Comparison of ENCODE assay signal across 25 cellular contexts in genomic region chr2:16002575-16002974, GRCh38.
"Had no signal": no experiment of that assay in that cellular context is flagged by ENCODE, and none has a peak within 500 bp of the region (broad histone marks: within the 10 kb centered on the region; RNA-seq: fewer than 3 reads in every experiment).

No MANE protein-coding gene starts in this region.

- H3K36me3 ChIP-seq: suprapubic skin, thoracic aorta, thyroid gland, tibial artery, tibial nerve, transverse colon, upper lobe of left lung, upper lobe of right lung, uterus, vagina had no signal

- DNase-seq: stimulated activated CD4-positive, alpha-beta T cell treated with anti-CD3 and anti-CD28 coated beads, Interleukin-2, amount 100 ng/mL, for 24 hours; stimulated activated CD4-positive, alpha-beta T cell treated with anti-CD3 and anti-CD28 coated beads, Interleukin-2, amount 100 ng/mL, for 48 hours; stimulated activated CD4-positive, alpha-beta T cell treated with anti-CD3 and anti-CD28 coated beads, Interleukin-4, amount 100 ng/mL, for 1 hour; stimulated activated CD4-positive, alpha-beta T cell treated with anti-CD3 and anti-CD28 coated beads, Interleukin-4, amount 100 ng/mL, for 24 hours; stimulated activated CD4-positive, alpha-beta T cell treated with anti-CD3 and anti-CD28 coated beads, Interleukin-4, amount 100 ng/mL, for 4 hours; stimulated activated CD8-positive, alpha-beta memory T cell treated with anti-CD3 and anti-CD28 coated beads, Interleukin-4, amount 100 ng/mL, for 48 hours; stimulated activated naive B cell treated with anti-CD40 and anti-IgM and Interleukin-4, amounts not matched to agents 10 μg/mL and 1 μg/mL and 100 μg/mL, for 72 hours; stimulated activated naive CD4-positive, alpha-beta T cell treated with Interleukin-2 at 50 U/mL for 16 hours; stimulated activated naive CD8-positive, alpha-beta T cell treated with anti-CD3 and anti-CD28 coated beads, Interleukin-15, amount 100 ng/mL, for 72 hours; stimulated activated naive CD8-positive, alpha-beta T cell treated with anti-CD3 and anti-CD28 coated beads, Interleukin-15, Interleukin-2, amounts not matched to agents 100 U/mL and 50 U/mL, for 24 hours; substantia nigra; testis; thyroid gland; tibial artery; transverse colon; trophoblast cell; upper lobe of left lung; upper lobe of right lung; uterus had no signal

- H3K4me3 ChIP-seq: suprapubic skin, testis, thoracic aorta, thyroid gland, tibial artery, tibial nerve, transverse colon, upper lobe of left lung, upper lobe of right lung, uterus, vagina had no signal

- H3K27ac ChIP-seq: suprapubic skin, testis, thoracic aorta, thyroid gland, tibial artery, tibial nerve, transverse colon, upper lobe of left lung, upper lobe of right lung, uterus, vagina had no signal

- H3K4me1 ChIP-seq: suprapubic skin, testis, tibial artery, tibial nerve, upper lobe of right lung, uterus, vagina had no signal

- H3K27me3 ChIP-seq: suprapubic skin, testis, thyroid gland, tibial nerve, transverse colon, upper lobe of left lung, upper lobe of right lung, uterus, vagina had no signal

- H3K9me3 ChIP-seq: suprapubic skin, testis, thoracic aorta, thyroid gland, tibial artery, transverse colon, upper lobe of left lung, upper lobe of right lung, uterus, vagina had no signal

- ATAC-seq: stimulated activated effector memory CD8-positive, alpha-beta T cell treated with anti-CD3 and anti-CD28 coated beads, Interleukin-12 subunit alpha, Interleukin-12 subunit beta, amount 100 ng/mL, for 72 hours; stimulated activated memory B cell treated with anti-CD40 and anti-IgM and Interleukin-4, amounts not matched to agents 10 μg/mL and 1 μg/mL and 100 μg/mL, for 72 hours; stimulated activated naive B cell treated with anti-CD40 and anti-IgM and Interleukin-4, amounts not matched to agents 10 μg/mL and 1 μg/mL and 100 μg/mL, for 72 hours; stimulated activated naive CD8-positive, alpha-beta T cell treated with anti-CD3 and anti-CD28 coated beads, Interleukin-15, amount 100 ng/mL, for 72 hours; stimulated activated naive CD8-positive, alpha-beta T cell treated with anti-CD3 and anti-CD28 coated beads, Interleukin-15, Interleukin-2, amounts not matched to agents 100 U/mL and 50 U/mL, for 24 hours; upper lobe of right lung had no signal
